ENCODE assay signal across 29 cellular contexts in genomic region chr14:23051482-23051881, GRCh38. TPM values are rescaled to one million over a fixed set of nuclear protein-coding genes. Genes with fewer than 3 reads are reported as not detected.
"Had no signal": no experiment of that assay in that cellular context is flagged by ENCODE, and none has a peak within 500 bp of the region (broad histone marks: within the 10 kb centered on the region; RNA-seq: fewer than 3 reads in every experiment).

No MANE protein-coding gene starts in this region.

- H3K4me3 ChIP-seq: colonic mucosa, esophagus squamous epithelium, gastrocnemius medialis, heart left ventricle, left lung, lower lobe of right lung, mucosa of descending colon had no signal

- H3K27ac ChIP-seq: colonic mucosa, epithelial cell of prostate, esophagus squamous epithelium, gastrocnemius medialis, heart left ventricle, left lung, lower lobe of right lung had no signal

- DNase-seq: colonic mucosa; cortex of kidney; effector CD8-positive, alpha-beta T cell; effector memory CD8-positive, alpha-beta T cell; erythroblast; esophagus squamous epithelium; foreskin melanocyte; gastrocnemius medialis; heart left ventricle; hippocampal formation; left cardiac atrium; left lung; left ventricle myocardium superior; lower lobe of right lung; mesenchymal stem cell; mucosa of descending colon had no signal

- ATAC-seq: effector memory CD8-positive, alpha-beta T cell; gastrocnemius medialis; left lung; lower lobe of right lung; mucosa of descending colon had no signal

- H3K36me3 ChIP-seq: colonic mucosa, esophagus squamous epithelium, gastrocnemius medialis, heart left ventricle, left lung, lower lobe of right lung had no signal

- FAIRE-seq: endometrium, islet of Langerhans, keratinocyte had no signal

- H3K27me3 ChIP-seq: colonic mucosa, gastrocnemius medialis, heart left ventricle, left lung had no signal

- H3K9me3 ChIP-seq: colonic mucosa, esophagus squamous epithelium, gastrocnemius medialis, heart left ventricle, left lung, lower lobe of right lung, mucosa of descending colon had no signal

RNA-seq across cellular contexts. Expression of gene PSMB11, which starts 9.5 kb away (rescaled TPM):
- total RNA-seq: colonic mucosa, dermis microvascular lymphatic vessel endothelial cell, endodermal cell, esophagus mucosa, esophagus squamous epithelium, gastrocnemius medialis, glomerular endothelial cell, heart left ventricle, kidney epithelial cell, left cardiac atrium, left lung, left ventricle myocardium superior, lower leg skin, lower lobe of right lung, lung microvascular endothelial cell, mesenteric fat pad, mucosa of descending colon, myocyte had no signal
- polyA plus RNA-seq: heart left ventricle, keratinocyte had no signal
